ENCODE assay signal across 16 cellular contexts in the genomic region with DNA sequence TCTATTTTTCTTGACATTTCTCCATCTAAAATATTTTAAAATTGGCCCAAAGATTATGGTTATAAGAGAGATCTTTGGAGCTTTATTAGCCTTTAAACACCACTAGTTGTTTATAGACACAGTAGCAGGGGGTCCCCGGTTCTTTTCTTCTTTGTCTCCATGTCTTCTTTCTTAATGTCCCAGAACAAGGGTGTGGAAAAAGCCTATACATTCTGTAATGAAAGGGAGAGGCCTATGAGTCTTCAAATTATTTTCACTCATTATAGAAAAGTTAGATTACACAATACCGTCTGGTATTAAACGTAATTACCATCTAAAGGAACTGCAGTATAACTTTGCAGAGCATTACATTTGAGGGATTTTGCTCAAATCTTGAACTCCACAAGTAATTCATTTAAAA.
"Had no signal": no experiment of that assay in that cellular context is flagged by ENCODE, and none has a peak within 500 bp of the region (broad histone marks: within the 10 kb centered on the region; RNA-seq: fewer than 3 reads in every experiment).

No MANE protein-coding gene starts in this region.

- H3K4me3 ChIP-seq: lung, sigmoid colon, skin epidermis, stomach, thoracic aorta, transverse colon had no signal

- ATAC-seq: foreskin keratinocyte; left colon; left ventricle myocardium superior; natural killer cell treated with Interleukin-12 subunit alpha and Interleukin-12 subunit beta and Interleukin-15 and Interleukin-18, amount 100 ng/mL, for 72 hours; stimulated activated naive B cell treated with anti-CD40 and anti-IgM and Interleukin-4, amounts not matched to agents 10 μg/mL and 1 μg/mL and 100 μg/mL, for 72 hours had no signal

- H3K27ac ChIP-seq: foreskin keratinocyte, sigmoid colon, skin epidermis, stomach, thoracic aorta, transverse colon had no signal

- FAIRE-seq: endothelial cell of umbilical vein had no signal

- H3K9me3 ChIP-seq: sigmoid colon, stomach, thoracic aorta, transverse colon had no signal

- H3K27me3 ChIP-seq: foreskin keratinocyte, sigmoid colon, stomach had no signal

- H3K36me3 ChIP-seq: sigmoid colon, stomach, thoracic aorta, transverse colon had no signal

- H3K4me1 ChIP-seq: foreskin keratinocyte, sigmoid colon, stomach, transverse colon had no signal

- DNase-seq: erythroblast; left colon; left ventricle myocardium superior; posterior cingulate gyrus; sigmoid colon; stimulated activated CD4-positive, alpha-beta T cell treated with anti-CD3 and anti-CD28 coated beads, Interleukin-2, amount 100 ng/mL, for 24 hours; stimulated activated CD4-positive, alpha-beta T cell treated with anti-CD3 and anti-CD28 coated beads, Interleukin-4, amount 100 ng/mL, for 4 hours; stimulated activated naive B cell treated with anti-CD40 and anti-IgM and Interleukin-4, amounts not matched to agents 10 μg/mL and 1 μg/mL and 100 μg/mL, for 72 hours; stomach; transverse colon had no signal
